18 cellular contexts compared by ENCODE assay signal in the genomic region with DNA sequence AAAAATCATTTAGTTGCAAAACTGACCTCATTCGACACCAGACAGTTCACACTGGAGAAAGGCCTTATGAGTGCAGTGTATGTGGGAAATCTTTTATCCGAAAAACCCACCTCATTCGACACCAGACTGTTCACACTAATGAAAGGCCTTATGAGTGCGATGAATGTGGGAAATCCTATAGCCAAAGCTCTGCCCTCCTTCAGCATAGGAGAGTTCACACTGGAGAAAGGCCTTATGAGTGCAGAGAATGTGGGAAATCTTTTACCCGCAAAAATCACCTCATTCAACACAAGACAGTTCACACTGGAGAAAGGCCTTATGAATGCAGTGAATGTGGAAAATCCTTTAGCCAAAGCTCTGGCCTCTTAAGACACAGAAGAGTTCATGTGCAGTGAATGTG. TPM values are rescaled to one million over a fixed set of nuclear protein-coding genes. Genes with fewer than 3 reads are reported as not detected.
DNase-seq lines count a peak whose midpoint lies in the region; ATAC-seq, FAIRE-seq and TF ChIP-seq lines count a peak whose summit lies in the region.
"Had no signal": no experiment of that assay in that cellular context is flagged by ENCODE, and none has a peak within 500 bp of the region (broad histone marks: within the 10 kb centered on the region; RNA-seq: fewer than 3 reads in every experiment).

No MANE protein-coding gene starts in this region.

- DNase-seq in K562 (ENCODE audit: extremely low read depth in 1 of 4, low spot score in 3 of 4) (no peak), left cardiac atrium (no peak)
- DNase-seq: Caco-2; CD4-positive, CD25-positive, alpha-beta regulatory T cell; CD8-positive, alpha-beta T cell; DMS153; DND-41; GM23248; H7; HCEC 1CT had no signal

- H4K20me1 ChIP-seq in K562 (replicated peaks; ENCODE audit: control insufficient read depth, insufficient read depth, low read length): no peaks in the 10 kb centered on the region
- H4K20me1 ChIP-seq: BLaER1 had no signal

- peaks cover 39 to 70% of the 10 kb centered on the region in 2 experiments for H3K36me3 ChIP-seq in HEK293 (ENCODE audit: control insufficient read depth in 2 of 2, insufficient read depth in 1 of 2, low read length in 2 of 2)
- peaks cover 21% of the 10 kb centered on the region; the same call in 2 of the 3 replicates for H3K36me3 ChIP-seq in K562 (ENCODE audit: control insufficient read depth, insufficient read depth, low read length)

- no peak for TF ChIP-seq CTCF in HEK293 (tag by site-specific recombination; IDR thresholded peaks at IDR 0.05)
- no peak for TF ChIP-seq CTCF in K562 (IDR thresholded peaks at IDR 0.05 in 2 of 3, conservative IDR thresholded peaks at IDR 0.05 in 1 of 3; ENCODE audit: insufficient read depth in 2 of 3, low read depth in 1 of 3, low read length in 3 of 3)

- TF ChIP-seq EP300 in K562 (IDR thresholded peaks at IDR 0.05; ENCODE audit: low read length): no peak

- H3K9me3 ChIP-seq in HEK293 (ENCODE audit: control insufficient read depth, insufficient read depth, low read depth, low read length): peaks cover 2% of the 10 kb centered on the region; the same call in 1 of the 2 replicates
- peaks cover 12% of the 10 kb centered on the region for H3K9me3 ChIP-seq in K562 (replicated peaks; ENCODE audit: control insufficient read depth, insufficient read depth, low read depth, low read length)

- no peak for FAIRE-seq in K562 (lab: Jason Lieb, UNC)
- FAIRE-seq: G401.6, GM12892, H1 had no signal

- no peak overlapping the region for H3K9ac ChIP-seq in K562 (ENCODE audit: insufficient read depth in 1 of 2, low read depth in 2 of 2, low read length in 2 of 2)
- H3K9ac ChIP-seq: BLaER1, GM23248 had no signal

- ATAC-seq in K562 (no peak), SK-N-SH treated with all-trans-retinoic acid at 6 μM for 48 hours (no peak), left cardiac atrium (no peak)
- ATAC-seq: CD8-positive, alpha-beta T cell had no signal

- H3K4me3 ChIP-seq in HEK293 (ENCODE audit: low read depth, low read length) (no peak overlapping the region), K562 (no peak overlapping the region)
- H3K4me3 ChIP-seq: BLaER1, GM23248 had no signal

- in situ Hi-C loops in K562 (cut with MboI): no loop called here

- no peak overlapping the region for H3K4me2 ChIP-seq in K562 (ENCODE audit: insufficient read depth, low read length)
- H3K4me2 ChIP-seq: BLaER1 had no signal

- intact Hi-C loops in K562 (cut with micrococcal nuclease) (no loop called here), left cardiac atrium (cut with DNase I) (no loop called here)

- H3K27me3 ChIP-seq in K562 (ENCODE audit: control insufficient read depth in 2 of 2, insufficient read depth in 2 of 2, low read length in 2 of 2): no peaks in the 10 kb centered on the region
- H3K27me3 ChIP-seq: BLaER1 had no signal

- TF ChIP-seq RAD21 in K562 (CRISPR knock-in tag; conservative IDR thresholded peaks at IDR 0.05 in 1 of 2, IDR thresholded peaks at IDR 0.05 in 1 of 2): no peak

- H3K4me1 ChIP-seq in HEK293 (ENCODE audit: control insufficient read depth, insufficient read depth, low read length) (no peaks in the 10 kb centered on the region), K562 (replicated peaks in 1 of 2; ENCODE audit: control insufficient read depth in 2 of 2, insufficient read depth in 2 of 2, low read length in 2 of 2) (no peaks in the 10 kb centered on the region)
- H3K4me1 ChIP-seq: Caco-2 had no signal

- no peak overlapping the region for H2AFZ ChIP-seq in K562 (ENCODE audit: low read depth, low read length)
- H2AFZ ChIP-seq: GM23248 had no signal

- no peaks in the 10 kb centered on the region for H3K79me2 ChIP-seq in K562 (ENCODE audit: control insufficient read depth, insufficient read depth, low read length)

- H3K27ac ChIP-seq in HEK293 (ENCODE audit: extremely low read depth, low read depth, low read length): no peak overlapping the region
- no peak overlapping the region for H3K27ac ChIP-seq in K562 (ENCODE audit: extremely low read depth, low read depth, low read length)
- H3K27ac ChIP-seq: C4-2B, GM23248 had no signal

- no peak for TF ChIP-seq POLR2A in K562 (conservative IDR thresholded peaks at IDR 0.05)

- no peaks in the 10 kb centered on the region for H3K9me1 ChIP-seq in K562 (ENCODE audit: control insufficient read depth, insufficient read depth, low read length)

- CTCF ChIA-PET in HEK293 (lab: Yijun Ruan, JAX) (no interaction called here), K562 (lab: Yijun Ruan, JAX; ENCODE audit: low intra/inter-chr PET ratio) (no interaction called here)

- BruUV-seq in K562 (replicated peaks; lab: Mats Ljungman, UMichigan): no TSS peak

- POLR2A ChIA-PET in HEK293 (lab: Yijun Ruan, JAX): interaction anchor here (0.5 kb wide), 1 partner anchor 250 kb away, joined by 4 read pairs; no protein-coding TSS in a partner anchor
- POLR2A ChIA-PET in K562 (lab: Yijun Ruan, JAX): no interaction called here

- 14% methylated on average over 5 of the region's 5 CpGs for WGBS in K562 (ENCODE audit: insufficient coverage, low coverage, missing lambda C conversion rate)

RNA-seq across cellular contexts. Expression of a gene that starts 7.1 kb away (rescaled TPM):
- total RNA-seq in K562 (2011; cell fraction: chromatin; rRNA removed; ENCODE audit: low replicate concordance): 6.6 and 10.5 TPM in 2 replicates
- 6.3 and 8.8 TPM in 2 replicates for total RNA-seq in K562 (2011; cell fraction: nucleolus; rRNA removed)
- 7.3 and 9.7 TPM in 2 replicates for total RNA-seq in K562 (2011; cell fraction: nucleoplasm; rRNA removed)
- 10.0 and 13.4 TPM in 2 replicates for total RNA-seq in K562 (2014; rRNA removed)
- total RNA-seq in K562 (2014; rRNA removed; fragmentation: Illumina TruSeq; extraction: Trizol): 5.5 and 5.9 TPM in 2 replicates
- total RNA-seq in K562 (2015; rRNA removed; fragmentation: Illumina TruSeq; extraction: Trizol): 4.6 and 5.7 TPM in 2 replicates
- 6.3 and 7.0 TPM in 2 replicates for total RNA-seq in K562 (2021)
- polyA plus RNA-seq in K562 (2011; rRNA removed): 3.1 and 6.6 TPM in 2 replicates
- 3.1 and 3.6 TPM in 2 replicates for polyA plus RNA-seq in K562 (2011; cell fraction: cytosol; rRNA removed)
- 3.7 and 6.7 TPM in 2 replicates for polyA plus RNA-seq in K562 (2011; cell fraction: nucleus; rRNA removed)
- polyA plus RNA-seq in K562 (2012): 5.0 and 5.2 TPM in 2 replicates
- 4.8 and 5.2 TPM in 2 replicates for polyA plus RNA-seq in K562 (2014; fragmentation: Illumina TruSeq; extraction: Trizol)
- 1 to 10 TPM; 1.3 to 1.5 TPM for polyA plus RNA-seq in K562 (2014; fragmentation: Nextera tagmentation; extraction: Ambion mirVana)
- 6.5 and 7.0 TPM in 2 replicates for polyA plus RNA-seq in K562 (2014; rRNA removed)
- 5.8 and 7.7 TPM in 2 replicates for polyA minus RNA-seq in K562 (2011; rRNA and poly(A)+ RNA removed)
- polyA minus RNA-seq in K562 (2011; cell fraction: cytosol; rRNA and poly(A)+ RNA removed): 2.8 and 3.4 TPM in 2 replicates
- polyA minus RNA-seq in K562 (2011; cell fraction: nucleus; rRNA and poly(A)+ RNA removed): 5.0 and 6.1 TPM in 2 replicates
- total RNA-seq in left cardiac atrium: 10 to 100 TPM; 14.2 to 16.2 TPM

RNA-seq across cellular contexts. Expression of a gene that starts 7.2 kb away (rescaled TPM):
- 9.5 and 10.6 TPM in 2 replicates for total RNA-seq in K562 (2011; cell fraction: chromatin; rRNA removed; ENCODE audit: low replicate concordance)
- total RNA-seq in K562 (2011; cell fraction: nucleolus; rRNA removed): 9.7 and 11.2 TPM in 2 replicates
- 10.9 and 12.1 TPM in 2 replicates for total RNA-seq in K562 (2011; cell fraction: nucleoplasm; rRNA removed)
- 3.2 and 5.9 TPM in 2 replicates for total RNA-seq in K562 (2014; rRNA removed)
- total RNA-seq in K562 (2014; rRNA removed; fragmentation: Illumina TruSeq; extraction: Trizol): 4.1 and 5.0 TPM in 2 replicates
- total RNA-seq in K562 (2015; rRNA removed; fragmentation: Illumina TruSeq; extraction: Trizol): 3.0 and 3.1 TPM in 2 replicates
- total RNA-seq in K562 (2021): 3.5 and 4.0 TPM in 2 replicates
- 4.2 and 5.0 TPM in 2 replicates for polyA plus RNA-seq in K562 (2011; rRNA removed)
- polyA plus RNA-seq in K562 (2011; cell fraction: cytosol; rRNA removed): 3.2 and 4.1 TPM in 2 replicates
- polyA plus RNA-seq in K562 (2011; cell fraction: nucleus; rRNA removed): 3.9 and 7.4 TPM in 2 replicates
- 2.4 and 4.6 TPM in 2 replicates for polyA plus RNA-seq in K562 (2012)
- 2.6 and 4.1 TPM in 2 replicates for polyA plus RNA-seq in K562 (2014; fragmentation: Illumina TruSeq; extraction: Trizol)
- under 1 TPM; 0.28 to 0.78 TPM for polyA plus RNA-seq in K562 (2014; fragmentation: Nextera tagmentation; extraction: Ambion mirVana)
- 2.2 and 4.1 TPM in 2 replicates for polyA plus RNA-seq in K562 (2014; rRNA removed)
- 4.7 and 4.8 TPM in 2 replicates for polyA minus RNA-seq in K562 (2011; rRNA and poly(A)+ RNA removed)
- 1.0 and 1.4 TPM in 2 replicates for polyA minus RNA-seq in K562 (2011; cell fraction: cytosol; rRNA and poly(A)+ RNA removed)
- 7.1 and 7.9 TPM in 2 replicates for polyA minus RNA-seq in K562 (2011; cell fraction: nucleus; rRNA and poly(A)+ RNA removed)
- total RNA-seq in left cardiac atrium: 1 to 10 TPM; 3.7 to 5.3 TPM

RNA-seq across cellular contexts. Expression of a gene that starts 23.0 kb away (rescaled TPM):
- total RNA-seq in K562 (2011; cell fraction: chromatin; rRNA removed; ENCODE audit: low replicate concordance): 0.32 and 0.81 TPM in 2 replicates
- total RNA-seq in K562 (2011; cell fraction: nucleolus; rRNA removed): 0.50 and 1.7 TPM in 2 replicates
- total RNA-seq in K562 (2011; cell fraction: nucleoplasm; rRNA removed): 0.29 and 0.46 TPM in 2 replicates
- total RNA-seq in K562 (2014; rRNA removed) (0.14 and 0.69 TPM in 2 replicates), K562 (2014; rRNA removed; fragmentation: Illumina TruSeq; extraction: Trizol) (0.18 and 0.32 TPM in 2 replicates), K562 (2015; rRNA removed; fragmentation: Illumina TruSeq; extraction: Trizol) (0.15 and 0.25 TPM in 2 replicates), K562 (2021) (0.16 and 0.27 TPM in 2 replicates), left cardiac atrium (1 to 10 TPM; 4.1 to 5.2 TPM)
- polyA plus RNA-seq in K562 (2011; rRNA removed) (0.20 and 0.42 TPM in 2 replicates), K562 (2014; fragmentation: Illumina TruSeq; extraction: Trizol) (0.12 and 0.19 TPM in 2 replicates), K562 (2014; fragmentation: Nextera tagmentation; extraction: Ambion mirVana) (under 1 TPM in 1 of 2 experiments, not detected in 1; 0.03 TPM), K562 (2014; rRNA removed) (0.12 and 0.31 TPM in 2 replicates)
- 0.04 and 0.31 TPM in 2 replicates for polyA plus RNA-seq in K562 (2011; cell fraction: cytosol; rRNA removed)
- 0.11 and 0.21 TPM in 2 replicates for polyA plus RNA-seq in K562 (2011; cell fraction: nucleus; rRNA removed)
- 0.16 and 0.36 TPM in 2 replicates for polyA plus RNA-seq in K562 (2012)
- 0.36 and 0.39 TPM in 2 replicates for polyA minus RNA-seq in K562 (2011; rRNA and poly(A)+ RNA removed)
- not detected in 2 replicates for polyA minus RNA-seq in K562 (2011; cell fraction: cytosol; rRNA and poly(A)+ RNA removed)
- polyA minus RNA-seq in K562 (2011; cell fraction: nucleus; rRNA and poly(A)+ RNA removed): 0.22 and 0.40 TPM in 2 replicates
- total RNA-seq: A172, Caco-2 had no signal

RNA-seq across cellular contexts. Expression of a gene that starts 26.0 kb away (rescaled TPM):
- total RNA-seq in K562 (2011; cell fraction: chromatin; rRNA removed; ENCODE audit: low replicate concordance): 11.8 and 17.5 TPM in 2 replicates
- total RNA-seq in K562 (2011; cell fraction: nucleolus; rRNA removed): 11.2 and 12.1 TPM in 2 replicates
- 12.6 and 12.8 TPM in 2 replicates for total RNA-seq in K562 (2011; cell fraction: nucleoplasm; rRNA removed)
- total RNA-seq in K562 (2014; rRNA removed) (3.7 and 4.3 TPM in 2 replicates), K562 (2014; rRNA removed; fragmentation: Illumina TruSeq; extraction: Trizol) (6.3 and 6.6 TPM in 2 replicates), K562 (2015; rRNA removed; fragmentation: Illumina TruSeq; extraction: Trizol) (4.9 and 5.1 TPM in 2 replicates), K562 (2021) (4.1 and 4.2 TPM in 2 replicates), left cardiac atrium (10 to 100 TPM in 1 of 2 donors, 1 to 10 TPM in 1; 9.5 to 11.1 TPM)
- polyA plus RNA-seq in K562 (2011; rRNA removed) (8.5 and 11.6 TPM in 2 replicates), K562 (2014; fragmentation: Illumina TruSeq; extraction: Trizol) (4.5 and 5.1 TPM in 2 replicates), K562 (2014; fragmentation: Nextera tagmentation; extraction: Ambion mirVana) (1 to 10 TPM; 1.3 to 1.7 TPM), K562 (2014; rRNA removed) (6.6 and 7.8 TPM in 2 replicates)
- 3.5 and 4.2 TPM in 2 replicates for polyA plus RNA-seq in K562 (2011; cell fraction: cytosol; rRNA removed)
- 16.0 and 19.0 TPM in 2 replicates for polyA plus RNA-seq in K562 (2011; cell fraction: nucleus; rRNA removed)
- polyA plus RNA-seq in K562 (2012): 3.4 and 4.7 TPM in 2 replicates
- 8.1 and 10.1 TPM in 2 replicates for polyA minus RNA-seq in K562 (2011; rRNA and poly(A)+ RNA removed)
- polyA minus RNA-seq in K562 (2011; cell fraction: cytosol; rRNA and poly(A)+ RNA removed): 3.0 and 4.7 TPM in 2 replicates
- 12.7 and 14.9 TPM in 2 replicates for polyA minus RNA-seq in K562 (2011; cell fraction: nucleus; rRNA and poly(A)+ RNA removed)

RNA-seq across cellular contexts. Expression of a gene that starts 28.2 kb away (rescaled TPM):
- 4.9 and 8.5 TPM in 2 replicates for total RNA-seq in K562 (2011; cell fraction: chromatin; rRNA removed; ENCODE audit: low replicate concordance)
- 5.0 and 7.2 TPM in 2 replicates for total RNA-seq in K562 (2011; cell fraction: nucleolus; rRNA removed)
- 4.7 and 4.8 TPM in 2 replicates for total RNA-seq in K562 (2011; cell fraction: nucleoplasm; rRNA removed)
- total RNA-seq in K562 (2014; rRNA removed): 0.78 and 1.1 TPM in 2 replicates
- 1.2 and 1.6 TPM in 2 replicates for total RNA-seq in K562 (2014; rRNA removed; fragmentation: Illumina TruSeq; extraction: Trizol)
- total RNA-seq in K562 (2015; rRNA removed; fragmentation: Illumina TruSeq; extraction: Trizol): 1.1 and 1.2 TPM in 2 replicates
- 1.3 and 1.6 TPM in 2 replicates for total RNA-seq in K562 (2021)
- polyA plus RNA-seq in K562 (2011; rRNA removed): 1.3 and 2.0 TPM in 2 replicates
- polyA plus RNA-seq in K562 (2011; cell fraction: cytosol; rRNA removed): 0.66 and 1.0 TPM in 2 replicates
- 1.6 and 1.8 TPM in 2 replicates for polyA plus RNA-seq in K562 (2011; cell fraction: nucleus; rRNA removed)
- polyA plus RNA-seq in K562 (2012): 0.85 and 1.3 TPM in 2 replicates
- polyA plus RNA-seq in K562 (2014; fragmentation: Illumina TruSeq; extraction: Trizol): 1.3 and 1.5 TPM in 2 replicates
- under 1 TPM; 0.20 to 0.27 TPM for polyA plus RNA-seq in K562 (2014; fragmentation: Nextera tagmentation; extraction: Ambion mirVana)
- polyA plus RNA-seq in K562 (2014; rRNA removed): 0.61 and 1.1 TPM in 2 replicates
- 3.9 and 4.7 TPM in 2 replicates for polyA minus RNA-seq in K562 (2011; rRNA and poly(A)+ RNA removed)
- polyA minus RNA-seq in K562 (2011; cell fraction: cytosol; rRNA and poly(A)+ RNA removed): 0.82 and 1.1 TPM in 2 replicates
- polyA minus RNA-seq in K562 (2011; cell fraction: nucleus; rRNA and poly(A)+ RNA removed): 4.3 and 5.6 TPM in 2 replicates
- 1 to 10 TPM; 4.6 to 5.5 TPM for total RNA-seq in left cardiac atrium
